Comparison of ENCODE assay signal across 8 cellular contexts in the genomic region with DNA sequence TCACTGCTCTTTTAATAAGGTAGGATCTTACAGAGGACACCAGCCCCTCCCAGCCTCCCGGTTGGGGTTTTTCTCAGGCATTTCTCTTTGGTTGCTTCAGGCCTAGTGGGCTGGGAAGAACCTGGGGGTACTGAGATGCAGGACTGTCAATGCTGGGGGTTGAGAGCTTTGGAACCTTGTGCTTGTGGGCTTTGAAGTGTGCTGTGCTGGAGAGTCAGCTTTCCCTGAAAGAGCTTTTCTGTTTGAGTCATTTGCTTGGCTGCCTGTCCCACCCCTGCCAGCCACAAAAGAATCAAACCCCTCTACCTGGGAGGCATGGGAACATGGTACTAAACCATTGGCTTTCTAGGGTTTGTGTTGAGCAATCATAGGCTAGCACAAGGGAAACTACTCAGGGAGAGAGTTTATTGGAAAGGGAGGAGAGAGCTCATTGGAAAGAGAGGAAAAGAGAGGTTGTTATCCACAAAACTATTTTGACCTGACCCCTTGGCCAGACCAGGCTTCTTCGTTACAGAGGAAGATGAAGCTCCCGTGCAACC. TPM values are rescaled to one million over a fixed set of nuclear protein-coding genes. Genes with fewer than 3 reads are reported as not detected.
DNase-seq lines count a peak whose midpoint lies in the region; ATAC-seq and TF ChIP-seq lines count a peak whose summit lies in the region.

No MANE protein-coding gene starts in this region.

- TF ChIP-seq CTCF in AG10803 (conservative IDR thresholded peaks at IDR 0.05; ENCODE audit: low read length) (no peak), IMR-90 (conservative IDR thresholded peaks at IDR 0.05; ENCODE audit: low read depth, low read length) (no peak), mammary epithelial cell (conservative IDR thresholded peaks at IDR 0.05 in 1 of 2, IDR thresholded peaks at IDR 0.05 in 1 of 2; ENCODE audit: extremely low read depth in 1 of 2, insufficient read depth in 1 of 2, low read depth in 1 of 2, low read length in 2 of 2) (no peak), transverse colon (IDR thresholded peaks at IDR 0.05) (no peak)

- peaks cover 12 to 52% of the 10 kb centered on the region in 2 experiments for H3K79me1 ChIP-seq in IMR-90 (ENCODE audit: low read depth in 1 of 2, low read length in 2 of 2)

- H3K9me3 ChIP-seq in IMR-90 (ENCODE audit: control insufficient read depth, insufficient read depth, low read length) (no peaks in the 10 kb centered on the region), mammary epithelial cell (replicated peaks; ENCODE audit: insufficient read depth, low read length) (no peaks in the 10 kb centered on the region), mesodermal cell (ENCODE audit: control insufficient read depth, low read length) (no peaks in the 10 kb centered on the region), transverse colon (no peaks in the 10 kb centered on the region)

- H3K56ac ChIP-seq in IMR-90 (ENCODE audit: extremely low read depth, insufficient read depth, low read length) = no peak overlapping the region

- H2AK5ac ChIP-seq in IMR-90 (ENCODE audit: low read depth, low read length) = no peak overlapping the region

- POLR2A ChIA-PET in IMR-90 (lab: Charles Lee; ENCODE audit: unreplicated experiment) = interaction anchor here (1.2 kb wide), 1 partner anchor 25 kb away, joined by 4 read pairs; no protein-coding TSS in a partner anchor

- H3K27ac ChIP-seq in IMR-90 (ENCODE audit: insufficient read depth, low read length) = no peak overlapping the region
- peak overlapping the region; percentile 71 for H3K27ac ChIP-seq in mammary epithelial cell (ENCODE audit: insufficient read depth, low read depth, low read length)
- no peak overlapping the region for H3K27ac ChIP-seq in mesodermal cell (ENCODE audit: low read depth, low read length, severe bottlenecking)
- no peak overlapping the region for H3K27ac ChIP-seq in transverse colon

- H3K4me2 ChIP-seq in IMR-90 (ENCODE audit: low read depth, low read length) (peak overlapping the region; percentile 89), mammary epithelial cell (ENCODE audit: insufficient read depth, low read depth, low read length) (peak overlapping the region; percentile 78)

- H3K9me1 ChIP-seq in IMR-90 (ENCODE audit: insufficient read depth, low read length) = peaks cover 15% of the 10 kb centered on the region

- no peak overlapping the region for H2BK20ac ChIP-seq in IMR-90 (ENCODE audit: low read depth, low read length)

- ATAC-seq in IMR-90 (ENCODE audit: low read depth) (no peak), HG03097 (IDR thresholded peaks at IDR 0.05; ENCODE audit: low FRiP score, unreplicated experiment) (no peak)

- H3K4me3 ChIP-seq in AG10803 (ENCODE audit: low read length) (peak overlapping the region; percentile 77), IMR-90 (ENCODE audit: insufficient read depth, low read depth, low read length) (peak overlapping the region; percentile 92), mammary epithelial cell (replicated peaks in 1 of 3; ENCODE audit: insufficient read depth in 1 of 3, low read depth in 2 of 3, low read length in 3 of 3) (peak overlapping the region; percentile 83 to 96 (median 94)), mesodermal cell (ENCODE audit: extremely low read depth, insufficient read depth, low read length, poor library complexity, severe bottlenecking) (peak overlapping the region; percentile 95), transverse colon (peak overlapping the region in 2 of 4 donors; percentile 62 to 73)

- H3K14ac ChIP-seq in IMR-90 (replicated peaks; ENCODE audit: low read depth, low read length) = peak overlapping the region; percentile 73; the same call in 1 of the 2 replicates

- BruUV-seq in IMR-90 (replicated peaks; lab: Mats Ljungman, UMichigan) (no TSS peak), mammary epithelial cell (replicated peaks; lab: Mats Ljungman, UMichigan) (no TSS peak)

- H3K27me3 ChIP-seq in IMR-90 (ENCODE audit: control insufficient read depth, insufficient read depth, low read length) = no peaks in the 10 kb centered on the region
- no peaks in the 10 kb centered on the region for H3K27me3 ChIP-seq in mammary epithelial cell (ENCODE audit: insufficient read depth, low read length)
- no peaks in the 10 kb centered on the region for H3K27me3 ChIP-seq in transverse colon

- DNase-seq in AG10803 (ENCODE audit: low read depth) (no peak), IMR-90 (no peak), mammary epithelial cell (peak; percentile 37), Ammon's horn (ENCODE audit: low spot score) (no peak), NCI-H1048 (lab: John Stamatoyannopoulos, UW) (no peak), transverse colon (no peak)

- no peak overlapping the region for H2BK15ac ChIP-seq in IMR-90 (ENCODE audit: low read depth, low read length)

- H3K36me3 ChIP-seq in IMR-90 (ENCODE audit: control insufficient read depth, insufficient read depth, low read length) (peaks cover 30% of the 10 kb centered on the region), mammary epithelial cell (ENCODE audit: insufficient read depth, low read length) (peaks cover 44% of the 10 kb centered on the region), mesodermal cell (ENCODE audit: control insufficient read depth, insufficient read depth, low read length) (peaks cover 61% of the 10 kb centered on the region), transverse colon (no peaks in the 10 kb centered on the region)

- intact Hi-C loops in IMR-90 (cut with micrococcal nuclease) (no loop called here), mammary epithelial cell (cut with micrococcal nuclease) (loop anchor here (10.0 kb wide), 1 partner anchor 504 kb away; no protein-coding TSS in a partner anchor), transverse colon (cut with DNase I; ENCODE audit: low total_unique reads) (no loop called here)

- H2AFZ ChIP-seq in IMR-90 (replicated peaks; ENCODE audit: low read length, poor library complexity) (no peak overlapping the region), mammary epithelial cell (ENCODE audit: low read depth, low read length) (no peak overlapping the region)

- TF ChIP-seq RAD21 in IMR-90 (IDR thresholded peaks at IDR 0.05; ENCODE audit: low read length) = no peak

- WGBS in IMR-90 (ENCODE audit: extremely low coverage in 2 of 2, insufficient read length in 1 of 2), 2 experiments = no CpG with 5 or more reads among the region's 3 CpGs
- 30% methylated on average over 2 of the region's 3 CpGs for WGBS in mammary epithelial cell (ENCODE audit: low coverage, missing lambda C conversion rate)
- WGBS in mesodermal cell (ENCODE audit: insufficient coverage in 2 of 2), 2 experiments = 23 to 39% methylated on average over 2 of the region's 3 CpGs
- 85% methylated on average over 3 of the region's 3 CpGs; no CpG with 5 or more reads in 1 of the 2 donors for WGBS in transverse colon (ENCODE audit: low coverage in 1 of 2), 2 donors

- H2BK5ac ChIP-seq in IMR-90 (ENCODE audit: low read depth, low read length, poor library complexity, severe bottlenecking) = no peak overlapping the region

- no peak overlapping the region for H2BK120ac ChIP-seq in IMR-90 (ENCODE audit: low read depth, low read length)

- no peak overlapping the region; the same call in 1 of the 2 replicates for H3K23ac ChIP-seq in IMR-90 (ENCODE audit: low read depth, low read length)

- no peak overlapping the region for H4K8ac ChIP-seq in IMR-90 (ENCODE audit: low read depth in 2 of 2, low read length in 2 of 2)

- no peak overlapping the region for H4K5ac ChIP-seq in IMR-90 (ENCODE audit: low read depth, low read length)

- no peak for TF ChIP-seq EP300 in transverse colon (IDR thresholded peaks at IDR 0.05; ENCODE audit: low read depth)

- in situ Hi-C loops in IMR-90 (cut with MboI; ENCODE audit: low sequenced_read_pairs) (loop anchor here (25.0 kb wide), 1 partner anchor 539 kb away; no protein-coding TSS in a partner anchor), mammary epithelial cell (cut with MboI; ENCODE audit: low sequenced_read_pairs in 2 of 2) (loop anchor here (25.0 kb wide), 1 partner anchor 539 kb away; no protein-coding TSS in a partner anchor), transverse colon (cut with MboI; ENCODE audit: low pct_ligation_motif_present in 1 of 4, low pct_unique_long_range_greater_than_20kb in 1 of 4, low sequenced_read_pairs in 3 of 4) (loop anchor here in 3 of 4 donors (10.0 to 25.0 kb wide), 2 partner anchors 164 to 166 kb away; a partner anchor contains a TSS)

- H3K4me1 ChIP-seq in IMR-90 (ENCODE audit: control insufficient read depth, insufficient read depth, low read length) (peaks cover 14% of the 10 kb centered on the region), mammary epithelial cell (ENCODE audit: insufficient read depth, low read length) (peaks cover 43% of the 10 kb centered on the region), mesodermal cell (ENCODE audit: control insufficient read depth, insufficient read depth, low read length, poor library complexity, severe bottlenecking) (peaks cover 32% of the 10 kb centered on the region), transverse colon (peaks cover 0 to 32% (median 21%) of the 10 kb centered on the region in 4 donors)

- peaks cover 64% of the 10 kb centered on the region for H3K79me2 ChIP-seq in mammary epithelial cell (ENCODE audit: insufficient read depth, low read length)

- H4K20me1 ChIP-seq in IMR-90 (ENCODE audit: insufficient read depth, low read length) (peaks cover 43% of the 10 kb centered on the region; the same call in 1 of the 2 replicates), mammary epithelial cell (ENCODE audit: insufficient read depth, low read length) (peaks cover 14% of the 10 kb centered on the region)

- no peak overlapping the region for H3K18ac ChIP-seq in IMR-90 (ENCODE audit: low read depth, low read length)

- TF ChIP-seq POLR2A in IMR-90 (IDR thresholded peaks at IDR 0.05; ENCODE audit: low read depth, low read length) = no peak
- no peak for TF ChIP-seq POLR2A in transverse colon (IDR thresholded peaks at IDR 0.05)

- CTCF ChIA-PET in IMR-90 (lab: Yijun Ruan, JAX) (interaction anchor here (1.3 to 2.6 kb wide), 2 partner anchors 85 to 161 kb away, joined by 3 to 8 read pairs; no protein-coding TSS in a partner anchor), mammary epithelial cell (lab: Charles Lee; ENCODE audit: low non-redundant PET) (interaction anchor here (1.1 kb wide), 1 partner anchor 170 kb away, joined by 3 read pairs; no protein-coding TSS in a partner anchor)

- H3K4ac ChIP-seq in IMR-90 (ENCODE audit: low read depth, low read length) = 0 out of 2 replicates have a peak overlapping the region, but pooled peaks have one; percentile 32

- no peak overlapping the region for H2AK9ac ChIP-seq in IMR-90 (replicated peaks; ENCODE audit: low read depth, low read length, poor library complexity)

- H4K91ac ChIP-seq in IMR-90 (ENCODE audit: insufficient read depth, low read depth, low read length) = no peak overlapping the region

- H3K9ac ChIP-seq in IMR-90 (ENCODE audit: low read depth, low read length) (peak overlapping the region; percentile 74), mammary epithelial cell (ENCODE audit: insufficient read depth, low read length) (peak overlapping the region; percentile 73)

- dilution Hi-C loops in IMR-90 (cut with HindIII; ENCODE audit: low sequenced_read_pairs, unreplicated experiment) (no loop called here), mammary epithelial cell (cut with HindIII; ENCODE audit: low sequenced_read_pairs) (loop anchor here (25.0 kb wide), 1 partner anchor 539 kb away; no protein-coding TSS in a partner anchor)

RNA-seq across cellular contexts. Expression of a gene that starts 1.4 kb away (rescaled TPM):
- total RNA-seq in IMR-90 (2012; rRNA removed) = 49.2 and 50.7 TPM in 2 replicates
- polyA plus RNA-seq in IMR-90 (2012; rRNA removed) = 56.6 and 65.1 TPM in 2 replicates
- 31.2 and 34.4 TPM in 2 replicates for polyA plus RNA-seq in IMR-90 (2012; cell fraction: cytosol; rRNA removed)
- 9.7 and 25.2 TPM in 2 replicates for polyA plus RNA-seq in IMR-90 (2012; cell fraction: nucleus; rRNA removed; ENCODE audit: low replicate concordance)
- 100 to 1,000 TPM; 348 to 939 TPM for total RNA-seq in mammary epithelial cell
- 1,049 TPM for polyA plus RNA-seq in mammary epithelial cell
- polyA minus RNA-seq in mammary epithelial cell = 2,037 TPM
- polyA plus RNA-seq in mesodermal cell (2013, experiment 1 of 2) = 627 TPM
- polyA plus RNA-seq in mesodermal cell (2013, experiment 2 of 2) = 566 TPM
- 10 to 100 TPM in 3 of 4 donors, 1 to 10 TPM in 1; 9.2 to 62.1 (median 21.8) TPM for total RNA-seq in transverse colon

RNA-seq across cellular contexts. Expression of a gene that starts 18.4 kb away (rescaled TPM):
- not detected in 2 replicates for total RNA-seq in IMR-90 (2012; rRNA removed)
- not detected in 2 replicates for polyA plus RNA-seq in IMR-90 (2012; rRNA removed)
- polyA plus RNA-seq in IMR-90 (2012; cell fraction: cytosol; rRNA removed) = not detected in 2 replicates
- polyA plus RNA-seq in IMR-90 (2012; cell fraction: nucleus; rRNA removed; ENCODE audit: low replicate concordance) = not detected in 2 replicates
- total RNA-seq in mammary epithelial cell = not detected
- not detected for polyA plus RNA-seq in mammary epithelial cell
- not detected for polyA minus RNA-seq in mammary epithelial cell
- not detected for polyA plus RNA-seq in mesodermal cell (2013, experiment 1 of 2)
- polyA plus RNA-seq in mesodermal cell (2013, experiment 2 of 2) = not detected
- total RNA-seq in transverse colon = 1 to 10 TPM in 1 of 4 donors, under 1 TPM in 1, not detected in 2; 0.14 to 1.9 TPM
